ENCODE assay signal across 1 cellular context in genomic region chr14:83300454-83301064, GRCh38.
TF ChIP-seq lines count a peak whose summit lies in the region.

No MANE protein-coding gene starts in this region.

TF ChIP-seq in GM12878, 131 proteins besides CTCF, POLR2A, EP300 and RAD21 (continued from another document):
- TF ChIP-seq, protein P1, sequence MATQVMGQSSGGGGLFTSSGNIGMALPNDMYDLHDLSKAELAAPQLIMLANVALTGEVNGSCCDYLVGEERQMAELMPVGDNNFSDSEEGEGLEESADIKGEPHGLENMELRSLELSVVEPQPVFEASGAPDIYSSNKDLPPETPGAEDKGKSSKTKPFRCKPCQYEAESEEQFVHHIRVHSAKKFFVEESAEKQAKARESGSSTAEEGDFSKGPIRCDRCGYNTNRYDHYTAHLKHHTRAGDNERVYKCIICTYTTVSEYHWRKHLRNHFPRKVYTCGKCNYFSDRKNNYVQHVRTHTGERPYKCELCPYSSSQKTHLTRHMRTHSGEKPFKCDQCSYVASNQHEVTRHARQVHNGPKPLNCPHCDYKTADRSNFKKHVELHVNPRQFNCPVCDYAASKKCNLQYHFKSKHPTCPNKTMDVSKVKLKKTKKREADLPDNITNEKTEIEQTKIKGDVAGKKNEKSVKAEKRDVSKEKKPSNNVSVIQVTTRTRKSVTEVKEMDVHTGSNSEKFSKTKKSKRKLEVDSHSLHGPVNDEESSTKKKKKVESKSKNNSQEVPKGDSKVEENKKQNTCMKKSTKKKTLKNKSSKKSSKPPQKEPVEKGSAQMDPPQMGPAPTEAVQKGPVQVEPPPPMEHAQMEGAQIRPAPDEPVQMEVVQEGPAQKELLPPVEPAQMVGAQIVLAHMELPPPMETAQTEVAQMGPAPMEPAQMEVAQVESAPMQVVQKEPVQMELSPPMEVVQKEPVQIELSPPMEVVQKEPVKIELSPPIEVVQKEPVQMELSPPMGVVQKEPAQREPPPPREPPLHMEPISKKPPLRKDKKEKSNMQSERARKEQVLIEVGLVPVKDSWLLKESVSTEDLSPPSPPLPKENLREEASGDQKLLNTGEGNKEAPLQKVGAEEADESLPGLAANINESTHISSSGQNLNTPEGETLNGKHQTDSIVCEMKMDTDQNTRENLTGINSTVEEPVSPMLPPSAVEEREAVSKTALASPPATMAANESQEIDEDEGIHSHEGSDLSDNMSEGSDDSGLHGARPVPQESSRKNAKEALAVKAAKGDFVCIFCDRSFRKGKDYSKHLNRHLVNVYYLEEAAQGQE (IDR thresholded peaks at IDR 0.05; ENCODE audit: low read depth, low read length), result no peak
- TF ChIP-seq NBN (IDR thresholded peaks at IDR 0.05) (no peak), CHD2 (IDR thresholded peaks at IDR 0.05; ENCODE audit: borderline replicate concordance, low read depth, low read length) (no peak), IKZF2 (IDR thresholded peaks at IDR 0.05) (no peak), SMARCA5 (IDR thresholded peaks at IDR 0.05) (0 out of 2 replicates have a peak, but pooled peaks have one; percentile 20), ZBTB33 (IDR thresholded peaks at IDR 0.05) (no peak)
